8 cellular contexts compared by ENCODE assay signal in the genomic region with DNA sequence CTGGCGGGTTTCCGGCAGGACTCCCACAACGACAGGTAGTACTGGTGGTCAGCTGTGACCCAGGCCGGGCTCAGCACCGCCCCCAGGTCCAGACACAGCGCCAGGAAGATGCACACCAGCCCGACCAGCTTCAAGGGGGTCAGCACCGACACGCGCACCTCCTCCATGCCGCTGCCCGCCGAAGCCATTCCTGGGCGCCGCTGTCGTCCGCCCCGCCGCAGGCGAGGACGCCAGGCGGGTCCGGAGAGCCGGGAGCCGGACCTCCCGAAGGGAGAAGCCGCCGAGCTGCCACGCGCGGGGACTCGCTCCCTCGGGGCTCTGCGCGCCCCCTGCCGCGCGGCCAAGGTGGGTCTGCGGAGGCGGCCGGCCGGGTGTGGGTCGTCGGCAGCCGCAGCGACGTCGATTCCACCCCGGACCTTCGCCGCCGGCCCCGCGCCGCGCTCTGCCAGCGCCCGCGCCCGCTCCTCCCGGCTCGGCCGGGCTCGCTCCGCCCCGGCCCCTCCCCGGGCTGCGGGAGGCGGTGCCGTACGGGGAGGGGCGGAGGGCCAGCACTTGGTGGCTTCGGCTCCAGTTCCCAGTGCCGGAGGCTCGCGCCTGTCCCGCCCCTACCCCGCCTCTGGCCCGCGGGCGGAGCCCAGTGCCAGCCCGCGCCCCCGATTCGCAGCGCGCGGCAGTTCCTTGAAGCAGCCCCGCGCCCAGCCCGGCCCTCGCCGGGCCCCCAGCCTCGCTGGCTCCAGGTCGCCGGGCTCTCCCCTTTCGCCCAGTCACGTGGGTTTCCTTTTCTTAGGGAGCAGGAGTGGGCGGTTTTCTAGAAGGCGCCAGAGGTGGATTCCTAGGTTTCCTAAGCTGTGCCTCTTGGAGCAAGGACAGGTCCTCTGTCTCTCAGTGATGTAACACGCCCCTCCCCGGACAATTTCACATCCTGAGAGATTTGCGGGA. TPM values are rescaled to one million over a fixed set of nuclear protein-coding genes. Genes with fewer than 3 reads are reported as not detected.
DNase-seq lines count a peak whose midpoint lies in the region; ATAC-seq and TF ChIP-seq lines count a peak whose summit lies in the region.

A gene (minus strand): TSS at position 444 of the 939 bp plus-strand sequence. CDS start 256 bp downstream, at position 188.

- no peak for ATAC-seq in activated naive CD8-positive, alpha-beta T cell treated with anti-CD3 and anti-CD28 coated beads, Interleukin-2, amount 50 U/mL, for 24 hours
- ATAC-seq in left lung (peak; percentile 98), GM21367 (IDR thresholded peaks at IDR 0.05; ENCODE audit: unreplicated experiment) (no peak)

- peak within 1 kb of the TSS; percentile 41 to 43 for H3K4me3 ChIP-seq in left lung

- peaks cover 3% of the 10 kb centered on the region for H3K4me1 Mint-ChIP-seq in activated naive CD8-positive, alpha-beta T cell treated with anti-CD3 and anti-CD28 coated beads for 36 hours
- H3K4me1 Mint-ChIP-seq in activated naive CD8-positive, alpha-beta T cell treated with anti-CD3 and anti-CD28 coated beads, Interleukin-2, amount 50 U/mL, for 24 hours = peaks cover 2% of the 10 kb centered on the region

- peaks cover 2% of the 10 kb centered on the region for H3K9me3 Mint-ChIP-seq in activated naive CD8-positive, alpha-beta T cell treated with anti-CD3 and anti-CD28 coated beads for 36 hours
- peaks cover 3% of the 10 kb centered on the region for H3K9me3 Mint-ChIP-seq in activated naive CD8-positive, alpha-beta T cell treated with anti-CD3 and anti-CD28 coated beads, Interleukin-2, amount 50 U/mL, for 24 hours

- TF ChIP-seq CTCF in left lung (IDR thresholded peaks at IDR 0.05) = no peak

- intact Hi-C loops in left lung (cut with DNase I) = no loop called here

- H3K9me3 ChIP-seq in left lung = no peaks in the 10 kb centered on the region

- no peaks in the 10 kb centered on the region for H3K36me3 ChIP-seq in left lung

- H3K27me3 ChIP-seq in left lung = peaks cover 8 to 34% of the 10 kb centered on the region in 2 donors

- H3K27ac ChIP-seq in left lung (peak within 1 kb of the TSS; percentile 18 to 69), substantia nigra (ENCODE audit: low read depth, low read length, poor library complexity, severe bottlenecking) (no peak within 1 kb of the TSS)

- H3K4me1 ChIP-seq in left lung = no peaks in the 10 kb centered on the region

- peak; percentile 2 for DNase-seq in activated naive CD8-positive, alpha-beta T cell treated with anti-CD3 and anti-CD28 coated beads for 36 hours
- no peak for DNase-seq in activated naive CD8-positive, alpha-beta T cell treated with anti-CD3 and anti-CD28 coated beads, Interleukin-2, amount 50 U/mL, for 24 hours
- DNase-seq in NCI-H774 (lab: John Stamatoyannopoulos, UW) (peak; percentile 80), dermis microvascular lymphatic vessel endothelial cell (ENCODE audit: low read depth in 2 of 2) (peak; percentile 29 to 74), left lung (peak; percentile 68 to 83), substantia nigra (lab: John Stamatoyannopoulos, UW) (peak in 46 of 49 donors; percentile 2 to 73 (median 32))
- no peak for DNase-seq in stimulated activated CD8-positive, alpha-beta memory T cell treated with anti-CD3 and anti-CD28 coated beads, Interleukin-4, amount 100 ng/mL, for 48 hours

- no peak within 1 kb of the TSS for H3K27ac Mint-ChIP-seq in activated naive CD8-positive, alpha-beta T cell treated with anti-CD3 and anti-CD28 coated beads for 36 hours
- H3K27ac Mint-ChIP-seq in activated naive CD8-positive, alpha-beta T cell treated with anti-CD3 and anti-CD28 coated beads, Interleukin-2, amount 50 U/mL, for 24 hours = no peak within 1 kb of the TSS

- no peak within 1 kb of the TSS for H3K4me3 Mint-ChIP-seq in activated naive CD8-positive, alpha-beta T cell treated with anti-CD3 and anti-CD28 coated beads for 36 hours
- H3K4me3 Mint-ChIP-seq in activated naive CD8-positive, alpha-beta T cell treated with anti-CD3 and anti-CD28 coated beads, Interleukin-2, amount 50 U/mL, for 24 hours = no peak within 1 kb of the TSS

- peaks cover 24% of the 10 kb centered on the region for H3K27me3 Mint-ChIP-seq in activated naive CD8-positive, alpha-beta T cell treated with anti-CD3 and anti-CD28 coated beads for 36 hours
- peaks cover 20% of the 10 kb centered on the region for H3K27me3 Mint-ChIP-seq in activated naive CD8-positive, alpha-beta T cell treated with anti-CD3 and anti-CD28 coated beads, Interleukin-2, amount 50 U/mL, for 24 hours

- peaks cover 3% of the 10 kb centered on the region for H3K36me3 Mint-ChIP-seq in activated naive CD8-positive, alpha-beta T cell treated with anti-CD3 and anti-CD28 coated beads for 36 hours
- no peaks in the 10 kb centered on the region for H3K36me3 Mint-ChIP-seq in activated naive CD8-positive, alpha-beta T cell treated with anti-CD3 and anti-CD28 coated beads, Interleukin-2, amount 50 U/mL, for 24 hours (ENCODE audit: low read depth)

RNA-seq across cellular contexts. Expression of the gene that starts here (rescaled TPM):
- not detected for total RNA-seq in activated naive CD8-positive, alpha-beta T cell treated with anti-CD3 and anti-CD28 coated beads for 36 hours
- total RNA-seq in dermis microvascular lymphatic vessel endothelial cell = 5.4 and 9.1 TPM in 2 replicates
- total RNA-seq in left lung = 10 to 100 TPM; 20.0 to 23.5 TPM

Comparison
In these comparisons a context has a peak if more than half of its experiments do, and no peak if none do; other contexts are left out.
1. Peak in DNase-seq in activated naive CD8-positive, alpha-beta T cell treated with anti-CD3 and anti-CD28 coated beads for 36 hours; RNA of the gene not detected or under 1 TPM.
2. DNase-seq: peak in NCI-H774 (single experiment), dermis microvascular lymphatic vessel endothelial cell (2 of 2), left lung (2 of 2) and substantia nigra (46 of 49); none in activated naive CD8-positive, alpha-beta T cell treated with anti-CD3 and anti-CD28 coated beads, Interleukin-2, amount 50 U/mL, for 24 hours (single experiment) and stimulated activated CD8-positive, alpha-beta memory T cell treated with anti-CD3 and anti-CD28 coated beads, Interleukin-4, amount 100 ng/mL, for 48 hours (single experiment).